In the genomic region with DNA sequence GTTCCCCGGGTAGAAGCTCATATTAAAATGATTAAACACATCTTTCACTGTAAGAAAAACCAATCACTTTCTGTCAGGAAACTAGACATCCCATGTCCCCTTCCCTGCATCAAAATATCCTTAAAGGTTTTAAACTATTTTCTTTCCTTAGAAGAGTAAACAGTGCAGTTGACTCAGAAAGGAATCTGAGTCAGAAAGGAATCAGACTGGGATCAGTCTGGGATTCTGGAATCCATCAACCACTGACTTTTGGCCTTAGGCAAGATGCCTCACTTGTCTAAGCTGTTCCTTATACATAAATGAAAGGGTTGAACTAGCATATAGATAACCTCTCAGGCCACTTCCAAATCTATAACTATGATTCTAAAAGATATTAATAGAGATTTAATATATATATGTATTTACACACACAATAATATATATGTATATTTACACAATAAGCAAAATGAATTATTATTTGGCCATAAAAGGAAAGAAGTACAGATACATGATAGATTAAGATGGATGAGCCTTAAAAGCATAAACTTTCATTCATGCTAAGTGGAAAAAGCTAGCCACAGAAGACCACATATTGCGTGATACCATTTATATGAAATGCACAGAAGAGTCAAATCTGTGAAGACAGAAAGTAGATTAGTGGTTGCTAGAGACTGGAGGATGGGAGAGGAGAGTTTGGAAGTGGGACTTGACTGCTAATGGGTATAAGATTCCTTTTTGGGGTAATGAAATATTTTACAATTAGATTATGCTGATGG, we compare ENCODE assay signal across 14 cellular contexts.
DNase-seq lines count a peak whose midpoint lies in the region; ATAC-seq, FAIRE-seq and TF ChIP-seq lines count a peak whose summit lies in the region.
"Had no signal": no experiment of that assay in that cellular context is flagged by ENCODE, and none has a peak within 500 bp of the region (broad histone marks: within the 10 kb centered on the region; RNA-seq: fewer than 3 reads in every experiment).

No MANE protein-coding gene starts in this region.

- no TSS peak for BruUV-seq in mammary epithelial cell (replicated peaks; lab: Mats Ljungman, UMichigan)
- BruUV-seq in Calu3 (replicated peaks; lab: Mats Ljungman, UMichigan), result no TSS peak

- H3K27ac Mint-ChIP-seq in Calu3 (ENCODE audit: unreplicated experiment), result no peak overlapping the region
- H3K27ac Mint-ChIP-seq: T-helper 2 cell treated with Interferon-gamma antibody and Interleukin-4, amounts not matched to agents 5 μg/mL and 100 μg/mL, for 36 hours had no signal

- dilution Hi-C loops in mammary epithelial cell (cut with HindIII; ENCODE audit: low sequenced_read_pairs), result no loop called here

- no peaks in the 10 kb centered on the region for H3K36me3 ChIP-seq in mammary epithelial cell (ENCODE audit: insufficient read depth, low read length)

- intact Hi-C loops in mammary epithelial cell (cut with micrococcal nuclease) (loop anchor here (1.0 to 5.0 kb wide), 3 partner anchors 203 to 828 kb away; no protein-coding TSS in a partner anchor), Calu3 (cut with micrococcal nuclease; ENCODE audit: unreplicated experiment) (loop anchor here (5.0 to 10.0 kb wide), 2 partner anchors 780 to 868 kb away; no protein-coding TSS in a partner anchor)

- H3K4me1 Mint-ChIP-seq in Calu3 (ENCODE audit: low read depth, unreplicated experiment), result peaks cover 8% of the 10 kb centered on the region

- H3K9me3 Mint-ChIP-seq in Calu3 (ENCODE audit: low read depth, unreplicated experiment), result no peaks in the 10 kb centered on the region

- peak overlapping the region; percentile 49 for H3K4me2 ChIP-seq in mammary epithelial cell (ENCODE audit: insufficient read depth, low read depth, low read length)

- no peak overlapping the region for H3K4me3 ChIP-seq in AG09309 (ENCODE audit: control insufficient read depth, low read depth, low read length)
- H3K4me3 ChIP-seq in mammary epithelial cell (replicated peaks in 1 of 3; ENCODE audit: insufficient read depth in 1 of 3, low read depth in 2 of 3, low read length in 3 of 3), result no peak overlapping the region

- peaks cover 4% of the 10 kb centered on the region for H3K9me3 ChIP-seq in mammary epithelial cell (replicated peaks; ENCODE audit: insufficient read depth, low read length)

- no peaks in the 10 kb centered on the region for H3K79me2 ChIP-seq in mammary epithelial cell (ENCODE audit: insufficient read depth, low read length)

- H3K27ac ChIP-seq in mammary epithelial cell (ENCODE audit: insufficient read depth, low read depth, low read length), result peak overlapping the region; percentile 12

- H3K36me3 Mint-ChIP-seq in Calu3 (ENCODE audit: insufficient read depth, unreplicated experiment), result no peaks in the 10 kb centered on the region

- no peak overlapping the region for H3K4me3 Mint-ChIP-seq in Calu3 (ENCODE audit: low read depth, unreplicated experiment)
- H3K4me3 Mint-ChIP-seq: T-helper 2 cell treated with Interferon-gamma antibody and Interleukin-4, amounts not matched to agents 5 μg/mL and 100 μg/mL, for 36 hours had no signal

- no peaks in the 10 kb centered on the region for H4K20me1 ChIP-seq in mammary epithelial cell (ENCODE audit: insufficient read depth, low read length)

- H3K4me1 ChIP-seq in mammary epithelial cell (ENCODE audit: insufficient read depth, low read length), result peaks cover 11% of the 10 kb centered on the region

- no peak overlapping the region for H3K9ac ChIP-seq in mammary epithelial cell (ENCODE audit: insufficient read depth, low read length)

- H3K27me3 Mint-ChIP-seq in Calu3 (ENCODE audit: unreplicated experiment), result no peaks in the 10 kb centered on the region

- WGBS in mammary epithelial cell (ENCODE audit: low coverage, missing lambda C conversion rate), result 80% methylated on average over 2 of the region's 2 CpGs

- no peak for TF ChIP-seq CTCF in AG09309 (IDR thresholded peaks at IDR 0.05; ENCODE audit: control insufficient read depth, insufficient read depth, low read depth, low read length, missing control alignments)
- TF ChIP-seq CTCF in mammary epithelial cell (conservative IDR thresholded peaks at IDR 0.05 in 1 of 2, IDR thresholded peaks at IDR 0.05 in 1 of 2; ENCODE audit: extremely low read depth in 1 of 2, insufficient read depth in 1 of 2, low read depth in 1 of 2, low read length in 2 of 2), result no peak
- TF ChIP-seq CTCF in Calu3 (IDR thresholded peaks at IDR 0.05; ENCODE audit: unreplicated experiment), result no peak

- DNase-seq in AG09309 (ENCODE audit: low read depth) (peak; percentile 25), HTR-8/SVneo (ENCODE audit: insufficient read length, low spot score) (peak; percentile 30), mammary epithelial cell (peak; percentile 65), kidney glomerular epithelial cell (lab: John Stamatoyannopoulos, UW) (peak; percentile 30), mucosa of gallbladder (ENCODE audit: low spot score) (no peak), NCI-H2081 treated with DMSO at 0.1 percent for 48 hours (lab: John Stamatoyannopoulos, UW) (no peak), Calu3 (no peak)
- DNase-seq: C1 segment of cervical spinal cord; NCI-H1694 treated with DMSO at 0.1 percent for 48 hours; occipital lobe; stimulated activated CD4-positive, alpha-beta T cell treated with anti-CD3 and anti-CD28 coated beads, Interleukin-4, amount 100 ng/mL, for 1 hour had no signal

- CTCF ChIA-PET in mammary epithelial cell (lab: Charles Lee; ENCODE audit: low non-redundant PET) (interaction anchor here (0.5 kb wide), 1 partner anchor 522 kb away, joined by 4 read pairs; no protein-coding TSS in a partner anchor), Calu3 (lab: Charles Lee) (no interaction called here)

- in situ Hi-C loops in mammary epithelial cell (cut with MboI; ENCODE audit: low sequenced_read_pairs in 2 of 2), result loop anchor here in 1 of 2 donors (25.0 kb wide), 2 partner anchors 783 to 858 kb away; no protein-coding TSS in a partner anchor

- no peak for FAIRE-seq in HTR-8/SVneo (lab: Jason Lieb, UNC)
- FAIRE-seq: endometrium had no signal

- no peak overlapping the region for H2AFZ ChIP-seq in mammary epithelial cell (ENCODE audit: low read depth, low read length)

- ATAC-seq in GM19397 (IDR thresholded peaks at IDR 0.05; ENCODE audit: unreplicated experiment), result no peak

- no peaks in the 10 kb centered on the region for H3K27me3 ChIP-seq in mammary epithelial cell (ENCODE audit: insufficient read depth, low read length)

Comparison
In these comparisons a context has a peak if more than half of its experiments do, and no peak if none do; other contexts are left out.
1. DNase-seq: peak in AG09309 (single experiment), HTR-8/SVneo (single experiment), mammary epithelial cell (single experiment) and kidney glomerular epithelial cell (single experiment); none in mucosa of gallbladder (single experiment), NCI-H2081 treated with DMSO at 0.1 percent for 48 hours (single experiment) and Calu3 (single experiment).